18 cellular contexts compared by ENCODE assay signal in the genomic region with DNA sequence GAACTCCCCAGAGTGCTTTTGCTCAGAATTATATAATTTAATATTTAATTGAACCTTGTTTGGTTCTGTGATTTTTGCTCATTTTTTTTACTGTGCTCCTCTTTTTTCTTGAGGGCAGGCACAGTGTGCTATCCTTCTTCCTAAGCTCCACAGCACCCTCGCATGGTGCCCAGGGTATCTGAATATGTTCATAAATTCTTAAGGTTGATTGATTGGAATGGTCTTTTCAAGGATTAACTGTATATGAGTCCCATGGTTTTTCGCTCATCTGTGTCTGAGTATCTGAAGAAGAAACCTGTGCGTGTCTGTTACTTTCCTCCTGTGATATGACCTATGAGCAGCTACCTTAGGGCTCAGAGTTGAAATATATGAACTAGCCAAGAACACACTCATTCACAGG.
DNase-seq lines count a peak whose midpoint lies in the region; ATAC-seq and TF ChIP-seq lines count a peak whose summit lies in the region.
"Had no signal": no experiment of that assay in that cellular context is flagged by ENCODE, and none has a peak within 500 bp of the region (broad histone marks: within the 10 kb centered on the region; RNA-seq: fewer than 3 reads in every experiment).

No MANE protein-coding gene starts in this region.

- H3K9ac ChIP-seq in H9 (ENCODE audit: extremely low read depth, insufficient read length, low read length), result no peak overlapping the region
- H3K9ac ChIP-seq in endodermal cell (ENCODE audit: extremely low read depth, low read length, poor library complexity, severe bottlenecking), result no peak overlapping the region

- intact Hi-C loops in head of caudate nucleus (cut with DNase I), result no loop called here

- ATAC-seq in HG03039 (IDR thresholded peaks at IDR 0.05; ENCODE audit: unreplicated experiment), result no peak
- ATAC-seq: activated CD8-positive, alpha-beta T cell treated with anti-CD3 and anti-CD28 coated beads for 36 hours; activated T-cell treated with anti-CD3 and anti-CD28 coated beads, Interleukin-2, amount 50 U/mL, for 4 hours; psoas muscle; Right ventricle myocardium inferior; WTC11 had no signal

- H4K20me1 ChIP-seq in H9 (ENCODE audit: control insufficient read depth, insufficient read depth, insufficient read length), result no peaks in the 10 kb centered on the region

- no peak overlapping the region for H3K4me2 ChIP-seq in H9 (ENCODE audit: insufficient read depth, insufficient read length, low read length)

- H2BK15ac ChIP-seq in H9 (ENCODE audit: low read depth, low read length), result no peak overlapping the region

- no peaks in the 10 kb centered on the region for H3K27me3 ChIP-seq in H9 (ENCODE audit: insufficient read depth, low read length)
- H3K27me3 ChIP-seq in endodermal cell (ENCODE audit: control insufficient read depth, insufficient read depth, low read length, poor library complexity, severe bottlenecking), result no peaks in the 10 kb centered on the region
- H3K27me3 ChIP-seq: colonic mucosa had no signal

- no peaks in the 10 kb centered on the region for H3K23me2 ChIP-seq in H9 (ENCODE audit: insufficient read length, low read depth, low read length, poor library complexity, severe bottlenecking)

- H3K27ac Mint-ChIP-seq in H9, result no peak overlapping the region
- H3K27ac Mint-ChIP-seq in endodermal cell, result no peak overlapping the region
- H3K27ac Mint-ChIP-seq: activated CD8-positive, alpha-beta T cell treated with anti-CD3 and anti-CD28 coated beads for 36 hours; WTC11 had no signal

- TF ChIP-seq CTCF in C4-2B (conservative IDR thresholded peaks at IDR 0.05) (peak; percentile 50), H9 (conservative IDR thresholded peaks at IDR 0.05) (peak; percentile 19; the same call in 1 of the 3 replicates), endodermal cell (conservative IDR thresholded peaks at IDR 0.05) (peak; percentile 50)

- H3K79me2 ChIP-seq in H9 (ENCODE audit: insufficient read depth, low read length), result no peaks in the 10 kb centered on the region

- H3K56ac ChIP-seq in H9 (ENCODE audit: insufficient read length, low read depth, low read length), result no peak overlapping the region

- H3K4me3 Mint-ChIP-seq in H9 (no peak overlapping the region), endodermal cell (no peak overlapping the region)
- H3K4me3 Mint-ChIP-seq: activated CD8-positive, alpha-beta T cell treated with anti-CD3 and anti-CD28 coated beads for 36 hours; activated T-cell treated with anti-CD3 and anti-CD28 coated beads, Interleukin-2, amount 50 U/mL, for 4 hours; CD14-positive monocyte; neural crest cell; WTC11 had no signal

- H3K9me3 Mint-ChIP-seq in H9, result no peaks in the 10 kb centered on the region
- no peaks in the 10 kb centered on the region for H3K9me3 Mint-ChIP-seq in endodermal cell
- H3K9me3 Mint-ChIP-seq: activated CD8-positive, alpha-beta T cell treated with anti-CD3 and anti-CD28 coated beads for 36 hours; activated T-cell treated with anti-CD3 and anti-CD28 coated beads, Interleukin-2, amount 50 U/mL, for 4 hours; CD14-positive monocyte; neural crest cell; WTC11 had no signal

- H3K27me3 Mint-ChIP-seq in H9 (ENCODE audit: low read depth), result no peaks in the 10 kb centered on the region
- no peaks in the 10 kb centered on the region for H3K27me3 Mint-ChIP-seq in endodermal cell (ENCODE audit: insufficient read depth)

- H3K4me1 ChIP-seq in H9 (ENCODE audit: insufficient read depth, low read length) (no peaks in the 10 kb centered on the region; the same call in 1 of the 2 replicates), endodermal cell (ENCODE audit: control insufficient read depth, insufficient read depth, low read length) (peaks cover 9% of the 10 kb centered on the region)
- H3K4me1 ChIP-seq: colonic mucosa, psoas muscle had no signal

- no peak overlapping the region for H3K23ac ChIP-seq in H9 (ENCODE audit: insufficient read length, low read depth, low read length)

- H4K8ac ChIP-seq in H9 (replicated peaks; ENCODE audit: insufficient read length, low read depth, low read length), result no peak overlapping the region

- no peak overlapping the region for H3K27ac ChIP-seq in C4-2B
- H3K27ac ChIP-seq in H9 (ENCODE audit: insufficient read length, low read depth, low read length), result no peak overlapping the region
- no peak overlapping the region for H3K27ac ChIP-seq in endodermal cell (ENCODE audit: low read depth, low read length)
- H3K27ac ChIP-seq: colonic mucosa, psoas muscle had no signal

- no peak overlapping the region for H3K4me3 ChIP-seq in endodermal cell (ENCODE audit: low read length)
- H3K4me3 ChIP-seq: colonic mucosa, psoas muscle had no signal

- H3K14ac ChIP-seq in H9 (ENCODE audit: insufficient read depth, low read length), result no peak overlapping the region

- H2BK20ac ChIP-seq in H9 (ENCODE audit: low read depth, low read length, poor library complexity, severe bottlenecking), result no peak overlapping the region

- H3K9me3 ChIP-seq in H9 (ENCODE audit: control insufficient read depth, low read depth, low read length) (no peaks in the 10 kb centered on the region), endodermal cell (ENCODE audit: control insufficient read depth, low read length) (no peaks in the 10 kb centered on the region)
- H3K9me3 ChIP-seq: colonic mucosa, psoas muscle had no signal

- no peak overlapping the region for H3K4ac ChIP-seq in H9 (ENCODE audit: low read depth, low read length)

- H2BK12ac ChIP-seq in H9 (ENCODE audit: insufficient read length, low read depth, low read length), result no peak overlapping the region

- no peak overlapping the region for H2AFZ ChIP-seq in H9 (ENCODE audit: low read length)

- no peak overlapping the region for H4K5ac ChIP-seq in H9 (ENCODE audit: insufficient read length, low read depth, low read length)

- H3K36me3 Mint-ChIP-seq in H9 (ENCODE audit: insufficient read depth in 1 of 3, low read depth in 3 of 3) (no peaks in the 10 kb centered on the region; a peak in 1 of 7 replicates), endodermal cell (ENCODE audit: low read depth) (no peaks in the 10 kb centered on the region)
- H3K36me3 Mint-ChIP-seq: CD14-positive monocyte, WTC11 had no signal

- no peak overlapping the region for H3T11ph ChIP-seq in H9 (ENCODE audit: low read length)

- H3K4me1 Mint-ChIP-seq in H9, result peaks cover 17 to 19% of the 10 kb centered on the region in 2 experiments; a peak in 3 of 4 replicates
- H3K4me1 Mint-ChIP-seq in endodermal cell, result peaks cover 32% of the 10 kb centered on the region
- H3K4me1 Mint-ChIP-seq: CD14-positive monocyte, neural crest cell had no signal

- DNase-seq in H9, result no peak
- DNase-seq in OCI-M1 (lab: John Stamatoyannopoulos, UW), result peak; percentile 9
- DNase-seq in endodermal cell, result no peak
- no peak for DNase-seq in A172 (ENCODE audit: low spot score)
- DNase-seq in head of caudate nucleus, result no peak
- DNase-seq: activated CD8-positive, alpha-beta T cell treated with anti-CD3 and anti-CD28 coated beads for 36 hours; activated naive CD4-positive, alpha-beta T cell treated with anti-CD3 and anti-CD28 coated beads, Interleukin-2, amount 50 U/mL, for 16 hours; activated T-cell treated with anti-CD3 and anti-CD28 coated beads, Interleukin-2, amount 50 U/mL, for 4 hours; colonic mucosa; midbrain; NCI-H1105 treated with DMSO at 0.1 percent for 48 hours; psoas muscle had no signal

- H4K91ac ChIP-seq in H9 (ENCODE audit: insufficient read length, low read depth, low read length), result no peak overlapping the region

- no peaks in the 10 kb centered on the region for H3K79me1 ChIP-seq in H9 (ENCODE audit: insufficient read depth, low read depth, low read length, poor library complexity, severe bottlenecking)

- WGBS in H9 (ENCODE audit: extremely low coverage, insufficient read length, low lambda C conversion rate), result no CpG with 5 or more reads among the region's 3 CpGs
- WGBS in endodermal cell (ENCODE audit: insufficient coverage in 1 of 2, insufficient read length in 1 of 2), 2 experiments, result 91 to 93% methylated on average over 2 to 3 of the region's 3 CpGs

- no peak overlapping the region for H2AK5ac ChIP-seq in H9 (ENCODE audit: insufficient read length, low read length)

- no peaks in the 10 kb centered on the region for H3K36me3 ChIP-seq in endodermal cell (ENCODE audit: control insufficient read depth, insufficient read depth, low read length)
- H3K36me3 ChIP-seq: colonic mucosa had no signal

- H3K18ac ChIP-seq in H9 (ENCODE audit: insufficient read length, low read depth, low read length), result no peak overlapping the region

- no peak overlapping the region for H2BK5ac ChIP-seq in H9 (ENCODE audit: insufficient read length, low read length)

- H2BK120ac ChIP-seq in H9 (ENCODE audit: low read depth, low read length, poor library complexity, severe bottlenecking), result no peak overlapping the region
